In genomic region chr4:184713887-184714286, GRCh38 we compare ENCODE assay signal across 21 cellular contexts.
"Had no signal": no experiment of that assay in that cellular context is flagged by ENCODE, and none has a peak within 500 bp of the region (broad histone marks: within the 10 kb centered on the region; RNA-seq: fewer than 3 reads in every experiment).

No MANE protein-coding gene starts in this region.

- H3K79me2 ChIP-seq: parathyroid adenoma had no signal

- H3K4me3 Mint-ChIP-seq: naive thymus-derived CD8-positive, alpha-beta T cell; stimulated activated naive CD8-positive, alpha-beta T cell treated with anti-CD3 and anti-CD28 coated beads, Interleukin-15, amount 100 ng/mL, for 72 hours had no signal

- H3K9ac ChIP-seq: parathyroid adenoma had no signal

- H3K27ac ChIP-seq: coronary artery, dorsolateral prefrontal cortex, left lung, parathyroid adenoma, right atrium auricular region, suprapubic skin, transverse colon, vagina had no signal

- H3K27ac Mint-ChIP-seq: naive thymus-derived CD8-positive, alpha-beta T cell; progenitor cell of endocrine pancreas; stimulated activated naive CD8-positive, alpha-beta T cell treated with anti-CD3 and anti-CD28 coated beads, Interleukin-15, amount 100 ng/mL, for 72 hours had no signal

- H3K4me2 ChIP-seq: smooth muscle cell had no signal

- ATAC-seq: left lung; naive thymus-derived CD8-positive, alpha-beta T cell; sciatic nerve; stimulated activated naive CD8-positive, alpha-beta T cell treated with anti-CD3 and anti-CD28 coated beads, Interleukin-15, amount 100 ng/mL, for 72 hours had no signal

- H3K36me3 ChIP-seq: right atrium auricular region, transverse colon had no signal

- H3K9me3 ChIP-seq: left lung, right atrium auricular region, suprapubic skin, transverse colon, vagina had no signal

- H3K27me3 Mint-ChIP-seq: naive thymus-derived CD8-positive, alpha-beta T cell; progenitor cell of endocrine pancreas; stimulated activated naive CD8-positive, alpha-beta T cell treated with anti-CD3 and anti-CD28 coated beads, Interleukin-15, amount 100 ng/mL, for 72 hours had no signal

- H3K9me3 Mint-ChIP-seq: stimulated activated naive CD8-positive, alpha-beta T cell treated with anti-CD3 and anti-CD28 coated beads, Interleukin-15, amount 100 ng/mL, for 72 hours had no signal

- H3K27me3 ChIP-seq: dorsolateral prefrontal cortex, left lung, right atrium auricular region, suprapubic skin, transverse colon, vagina had no signal

- H3K4me1 ChIP-seq: left lung, parathyroid adenoma, right atrium auricular region, suprapubic skin, transverse colon, vagina had no signal

- H3K4me3 ChIP-seq: coronary artery, dorsolateral prefrontal cortex, left lung, right atrium auricular region, smooth muscle cell, suprapubic skin, transverse colon, vagina had no signal

- DNase-seq: dorsolateral prefrontal cortex; effector CD4-positive, alpha-beta T cell; kidney; left lung; naive thymus-derived CD8-positive, alpha-beta T cell; occipital lobe; stimulated activated CD4-positive, alpha-beta T cell treated with anti-CD3 and anti-CD28 coated beads, Interleukin-12 subunit alpha, Interleukin-12 subunit beta, amount 100 ng/mL, for 4 hours; stimulated activated CD4-positive, alpha-beta T cell treated with anti-CD3 and anti-CD28 coated beads, Interleukin-1b, Interleukin-23, amount 100 ng/mL, for 48 hours; stimulated activated CD4-positive, alpha-beta T cell treated with anti-CD3 and anti-CD28 coated beads, Interleukin-4, amount 100 ng/mL, for 1 hour; stimulated activated CD8-positive, alpha-beta memory T cell treated with anti-CD3 and anti-CD28 coated beads, Interleukin-4, amount 100 ng/mL, for 48 hours; stimulated activated naive CD4-positive, alpha-beta T cell; stimulated activated naive CD8-positive, alpha-beta T cell treated with anti-CD3 and anti-CD28 coated beads, Interleukin-15, amount 100 ng/mL, for 72 hours; transverse colon had no signal
